ENCODE assay signal across 26 cellular contexts in genomic region chr11:85414175-85414574, GRCh38.
"Had no signal": no experiment of that assay in that cellular context is flagged by ENCODE, and none has a peak within 500 bp of the region (broad histone marks: within the 10 kb centered on the region; RNA-seq: fewer than 3 reads in every experiment).

No MANE protein-coding gene starts in this region.

- ATAC-seq: effector memory CD8-positive, alpha-beta T cell; esophagus mucosa; gastrocnemius medialis; heart right ventricle; left cardiac atrium; left lung; left ventricle myocardium superior; lower lobe of right lung; mucosa of descending colon; naive thymus-derived CD8-positive, alpha-beta T cell had no signal

- H3K4me3 ChIP-seq: esophagus squamous epithelium, gastrocnemius medialis, heart right ventricle, left lung, lower lobe of right lung, mucosa of descending colon had no signal

- H3K36me3 ChIP-seq: esophagus squamous epithelium, gastrocnemius medialis, heart right ventricle, left lung, lower lobe of right lung had no signal

- FAIRE-seq: endometrium, islet of Langerhans, keratinocyte had no signal

- H3K9me3 ChIP-seq: gastrocnemius medialis had no signal

- H3K4me1 ChIP-seq: esophagus squamous epithelium, gastrocnemius medialis, heart right ventricle, left lung, lower lobe of right lung had no signal

- H3K27ac ChIP-seq: epithelial cell of prostate, esophagus squamous epithelium, gastrocnemius medialis, heart right ventricle, left lung, lower lobe of right lung had no signal

- DNase-seq: cortex of kidney; effector CD8-positive, alpha-beta T cell; effector memory CD8-positive, alpha-beta T cell; endodermal cell; erythroblast; esophagus squamous epithelium; foreskin fibroblast; foreskin melanocyte; gastrocnemius medialis; glutamatergic neuron; head of caudate nucleus; heart right ventricle; hippocampal formation; left cardiac atrium; left lung; left ventricle myocardium superior; lower lobe of right lung; mesenchymal stem cell; mucosa of descending colon; naive B cell; naive thymus-derived CD8-positive, alpha-beta T cell had no signal
